ENCODE assay signal across 1 cellular context in genomic region chr16:84820305-84820684, GRCh38.
TF ChIP-seq lines count a peak whose summit lies in the region.

No MANE protein-coding gene starts in this region.

TF ChIP-seq in GM23338, 12 proteins besides CTCF, POLR2A, EP300 and RAD21 (continued from another document):
- TF ChIP-seq ZNF462 (CRISPR knock-in tag; IDR thresholded peaks at IDR 0.05) (no peak), CREB1 (CRISPR knock-in tag; IDR thresholded peaks at IDR 0.05; ENCODE audit: low read depth) (no peak)
